ENCODE assay signal across 11 cellular contexts in the genomic region with DNA sequence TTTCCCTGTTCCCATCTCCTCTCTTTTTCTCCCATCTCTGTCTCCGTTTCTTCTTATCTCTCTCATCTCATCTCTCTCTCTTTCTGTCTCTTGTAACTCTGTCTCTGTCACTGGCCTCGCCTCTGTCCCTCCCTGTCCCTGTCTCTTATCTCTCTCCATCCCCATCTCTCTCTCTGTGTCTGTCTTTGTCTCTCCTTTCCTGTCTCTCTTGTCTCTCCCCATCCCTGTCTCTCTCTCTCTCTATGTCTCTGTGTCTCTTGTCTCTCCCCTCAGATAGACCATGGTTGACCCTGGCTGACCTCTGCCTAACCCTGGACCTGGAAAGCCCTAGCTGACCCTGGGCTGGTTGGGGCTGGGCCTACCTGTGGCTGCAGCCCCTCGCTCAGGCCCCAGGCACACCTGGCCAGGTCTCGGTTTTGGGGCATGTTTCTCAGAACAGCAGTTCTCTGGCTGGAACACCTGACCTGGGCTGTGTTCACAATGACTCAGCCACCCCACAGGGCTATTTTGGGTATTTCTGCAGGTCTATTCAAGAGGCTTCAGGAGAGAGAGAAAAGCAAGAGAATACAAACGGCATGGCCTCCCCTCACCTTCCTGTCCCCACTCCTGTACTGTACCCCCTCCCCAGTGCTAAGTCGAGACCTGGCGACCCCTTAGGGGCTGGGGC.
DNase-seq lines count a peak whose midpoint lies in the region; ATAC-seq and TF ChIP-seq lines count a peak whose summit lies in the region.
"Had no signal": no experiment of that assay in that cellular context is flagged by ENCODE, and none has a peak within 500 bp of the region (broad histone marks: within the 10 kb centered on the region; RNA-seq: fewer than 3 reads in every experiment).

No MANE protein-coding gene starts in this region.

- H3K9me3 ChIP-seq in uterus = no peaks in the 10 kb centered on the region

- peak; percentile 34 for ATAC-seq in GM21723 (IDR thresholded peaks at IDR 0.05; ENCODE audit: unreplicated experiment)
- ATAC-seq in stimulated activated effector memory CD8-positive, alpha-beta T cell treated with anti-CD3 and anti-CD28 coated beads, Interleukin-12 subunit alpha, Interleukin-12 subunit beta, amount 100 ng/mL, for 72 hours = peak; percentile 15

- H3K4me3 ChIP-seq in uterus = no peak overlapping the region

- no peak overlapping the region for H3K27ac ChIP-seq in uterus

- no peak for TF ChIP-seq POLR2A in uterus (IDR thresholded peaks at IDR 0.05)

- intact Hi-C loops in uterus (cut with DNase I; ENCODE audit: low total_unique reads) = no loop called here

- peak; percentile 53 for DNase-seq in activated CD8-positive, alpha-beta memory T cell treated with anti-CD3 and anti-CD28 coated beads for 24 hours
- no peak for DNase-seq in activated CD8-positive, alpha-beta memory T cell treated with anti-CD3 and anti-CD28 coated beads, Interleukin-2, amount 50 U/mL, for 4 hours
- DNase-seq in NCI-H69 (lab: John Stamatoyannopoulos, UW) (peak; percentile 56), chondrocyte (ENCODE audit: low spot score) (no peak), uterus (no peak), DMS53 treated with DMSO at 0.1 percent for 48 hours (lab: John Stamatoyannopoulos, UW; ENCODE audit: unreplicated experiment) (no peak)
- DNase-seq in stimulated activated effector memory CD8-positive, alpha-beta T cell treated with anti-CD3 and anti-CD28 coated beads, Interleukin-12 subunit alpha, Interleukin-12 subunit beta, amount 100 ng/mL, for 72 hours (ENCODE audit: low spot score in 2 of 2) = no peak
- DNase-seq: activated T-cell treated with anti-CD3 and anti-CD28 coated beads, Interleukin-2, amount 50 U/mL, for 1 hour; KG1; kidney glomerular epithelial cell had no signal

- H3K4me1 ChIP-seq in uterus = no peaks in the 10 kb centered on the region

- H3K36me3 Mint-ChIP-seq in stimulated activated effector memory CD8-positive, alpha-beta T cell treated with anti-CD3 and anti-CD28 coated beads, Interleukin-12 subunit alpha, Interleukin-12 subunit beta, amount 100 ng/mL, for 72 hours = no peaks in the 10 kb centered on the region
- peaks cover 2% of the 10 kb centered on the region for H3K36me3 Mint-ChIP-seq in chondrocyte (ENCODE audit: low read depth)

- no peaks in the 10 kb centered on the region for H3K27me3 ChIP-seq in uterus

- no peaks in the 10 kb centered on the region for H3K36me3 ChIP-seq in uterus

- H3K4me1 Mint-ChIP-seq in stimulated activated effector memory CD8-positive, alpha-beta T cell treated with anti-CD3 and anti-CD28 coated beads, Interleukin-12 subunit alpha, Interleukin-12 subunit beta, amount 100 ng/mL, for 72 hours = peaks cover 16% of the 10 kb centered on the region
- H3K4me1 Mint-ChIP-seq in chondrocyte (ENCODE audit: low read depth) = no peaks in the 10 kb centered on the region

- H3K27me3 Mint-ChIP-seq in chondrocyte (ENCODE audit: low read depth) = no peaks in the 10 kb centered on the region

- H3K4me3 Mint-ChIP-seq in stimulated activated effector memory CD8-positive, alpha-beta T cell treated with anti-CD3 and anti-CD28 coated beads, Interleukin-12 subunit alpha, Interleukin-12 subunit beta, amount 100 ng/mL, for 72 hours = peak overlapping the region; percentile 3
- no peak overlapping the region for H3K4me3 Mint-ChIP-seq in chondrocyte (ENCODE audit: unreplicated experiment)

- TF ChIP-seq CTCF in chondrocyte (IDR thresholded peaks at IDR 0.05) = no peak
- no peak for TF ChIP-seq CTCF in uterus (IDR thresholded peaks at IDR 0.05)

- peak overlapping the region; percentile 36 for H3K27ac Mint-ChIP-seq in stimulated activated effector memory CD8-positive, alpha-beta T cell treated with anti-CD3 and anti-CD28 coated beads, Interleukin-12 subunit alpha, Interleukin-12 subunit beta, amount 100 ng/mL, for 72 hours
- no peak overlapping the region for H3K27ac Mint-ChIP-seq in chondrocyte (ENCODE audit: unreplicated experiment)

- H3K9me3 Mint-ChIP-seq in stimulated activated effector memory CD8-positive, alpha-beta T cell treated with anti-CD3 and anti-CD28 coated beads, Interleukin-12 subunit alpha, Interleukin-12 subunit beta, amount 100 ng/mL, for 72 hours = no peaks in the 10 kb centered on the region
- H3K9me3 Mint-ChIP-seq in chondrocyte (ENCODE audit: low read depth) = peaks cover 22% of the 10 kb centered on the region

Comparison
In these comparisons a context has a peak if more than half of its experiments do, and no peak if none do; other contexts are left out.
1. DNase-seq: peak in activated CD8-positive, alpha-beta memory T cell treated with anti-CD3 and anti-CD28 coated beads for 24 hours (single experiment) and NCI-H69 (single experiment); none in activated CD8-positive, alpha-beta memory T cell treated with anti-CD3 and anti-CD28 coated beads, Interleukin-2, amount 50 U/mL, for 4 hours (single experiment), stimulated activated effector memory CD8-positive, alpha-beta T cell treated with anti-CD3 and anti-CD28 coated beads, Interleukin-12 subunit alpha, Interleukin-12 subunit beta, amount 100 ng/mL, for 72 hours (0 of 2), chondrocyte (single experiment), uterus (0 of 2) and DMS53 treated with DMSO at 0.1 percent for 48 hours (single experiment).